In the genomic region with DNA sequence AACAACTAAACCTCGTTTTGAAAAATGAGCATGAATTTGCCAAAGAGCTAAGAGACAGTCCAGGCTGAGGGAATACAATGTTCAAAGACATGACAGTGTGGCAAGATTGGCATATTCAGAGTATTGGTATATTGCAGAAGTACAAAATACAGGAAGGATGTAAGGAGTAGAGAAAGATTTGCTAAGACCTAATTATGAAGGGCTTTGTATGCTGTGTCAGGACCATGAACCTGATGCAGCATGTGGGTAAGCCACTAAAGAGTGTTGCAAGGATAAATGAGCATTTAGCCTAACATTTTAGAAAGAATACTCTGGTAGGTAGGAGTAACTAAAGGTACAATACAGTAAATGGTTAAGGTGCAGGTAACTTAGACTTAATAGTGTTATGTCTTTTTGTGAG, we compare ENCODE assay signal across 14 cellular contexts.
"Had no signal": no experiment of that assay in that cellular context is flagged by ENCODE, and none has a peak within 500 bp of the region (broad histone marks: within the 10 kb centered on the region; RNA-seq: fewer than 3 reads in every experiment).

No MANE protein-coding gene starts in this region.

- ATAC-seq: left colon; pancreas; stimulated activated naive B cell treated with anti-CD40 and anti-IgM and Interleukin-4, amounts not matched to agents 10 μg/mL and 1 μg/mL and 100 μg/mL, for 72 hours had no signal

- H3K27ac Mint-ChIP-seq: activated T-helper 2 cell treated with anti-CD3 and anti-CD28 coated beads, Interferon-gamma antibody, Interleukin-2, Interleukin-4, amounts not matched to agents 10 μg/mL and 5 μg/mL and 100 μg/mL, durations not matched to agents 14 hours and 24 hours and 36 hours; endodermal cell had no signal

- H3K4me1 Mint-ChIP-seq: endodermal cell; stimulated activated naive B cell treated with anti-CD40 and anti-IgM and Interleukin-4, amounts not matched to agents 10 μg/mL and 1 μg/mL and 100 μg/mL, for 72 hours had no signal

- H3K27ac ChIP-seq: adrenal gland, pancreas, thyroid gland had no signal

- H3K9me3 ChIP-seq: adrenal gland, pancreas, thyroid gland had no signal

- H3K4me3 ChIP-seq: adrenal gland, lung, pancreas, thyroid gland had no signal

- H3K27me3 Mint-ChIP-seq: stimulated activated naive B cell treated with anti-CD40 and anti-IgM and Interleukin-4, amounts not matched to agents 10 μg/mL and 1 μg/mL and 100 μg/mL, for 72 hours had no signal

- H3K27me3 ChIP-seq: adrenal gland, pancreas, thyroid gland had no signal

- DNase-seq: activated CD4-positive, alpha-beta T cell treated with anti-CD3 and anti-CD28 coated beads, Interleukin-2, amount 50 U/mL, for 4 hours; activated CD4-positive, CD25-positive, alpha-beta regulatory T cell treated with anti-CD3 and anti-CD28 coated beads, Interleukin-2, amount 50 U/mL, for 72 hours; activated naive CD4-positive, alpha-beta T cell treated with anti-CD3 and anti-CD28 coated beads, Interleukin-2, amount 50 U/mL, for 16 hours; activated T-cell treated with anti-CD3 and anti-CD28 coated beads for 4 hours; adrenal gland; endodermal cell; left colon; midbrain; pancreas; stimulated activated naive B cell treated with anti-CD40 and anti-IgM and Interleukin-4, amounts not matched to agents 10 μg/mL and 1 μg/mL and 100 μg/mL, for 72 hours; T1000; thyroid gland had no signal

- H3K4me3 Mint-ChIP-seq: endodermal cell; stimulated activated naive B cell treated with anti-CD40 and anti-IgM and Interleukin-4, amounts not matched to agents 10 μg/mL and 1 μg/mL and 100 μg/mL, for 72 hours had no signal

- H3K4me1 ChIP-seq: pancreas had no signal
